Comparison of ENCODE assay signal across 1 cellular context in the genomic region with DNA sequence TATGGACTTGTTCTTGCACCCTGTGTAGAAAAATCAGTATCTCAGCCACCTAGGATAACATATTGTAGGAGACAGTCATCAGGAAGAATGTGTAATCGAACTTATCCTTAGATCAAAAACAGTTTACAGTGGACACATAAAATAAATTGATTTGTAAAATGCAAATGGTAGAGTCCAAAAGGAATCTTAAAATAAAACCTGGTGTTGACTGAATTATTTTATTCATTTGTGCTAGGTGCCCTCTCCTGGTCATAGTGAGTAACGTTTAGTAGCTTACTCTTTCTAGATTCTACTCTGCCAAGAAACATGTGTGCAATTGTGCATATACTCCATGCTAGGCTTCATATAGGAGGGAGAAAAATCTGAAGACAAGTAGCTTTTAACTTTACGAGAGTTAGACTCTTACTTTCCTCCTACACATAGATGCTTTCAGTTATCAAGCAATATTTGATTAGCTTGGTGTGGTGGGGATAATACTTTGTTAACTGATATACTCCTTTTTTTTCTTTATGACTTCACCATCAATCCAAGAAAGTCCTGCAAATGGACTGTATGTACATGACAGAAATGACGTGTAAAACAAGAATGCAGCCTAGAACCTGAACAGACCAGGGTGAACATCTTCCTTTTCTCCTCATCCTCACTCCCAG.
TF ChIP-seq lines count a peak whose summit lies in the region.

No MANE protein-coding gene starts in this region.

TF ChIP-seq in K562, 482 proteins besides CTCF, POLR2A, EP300 and RAD21 (continued from another document):
- TF ChIP-seq, protein P1, sequence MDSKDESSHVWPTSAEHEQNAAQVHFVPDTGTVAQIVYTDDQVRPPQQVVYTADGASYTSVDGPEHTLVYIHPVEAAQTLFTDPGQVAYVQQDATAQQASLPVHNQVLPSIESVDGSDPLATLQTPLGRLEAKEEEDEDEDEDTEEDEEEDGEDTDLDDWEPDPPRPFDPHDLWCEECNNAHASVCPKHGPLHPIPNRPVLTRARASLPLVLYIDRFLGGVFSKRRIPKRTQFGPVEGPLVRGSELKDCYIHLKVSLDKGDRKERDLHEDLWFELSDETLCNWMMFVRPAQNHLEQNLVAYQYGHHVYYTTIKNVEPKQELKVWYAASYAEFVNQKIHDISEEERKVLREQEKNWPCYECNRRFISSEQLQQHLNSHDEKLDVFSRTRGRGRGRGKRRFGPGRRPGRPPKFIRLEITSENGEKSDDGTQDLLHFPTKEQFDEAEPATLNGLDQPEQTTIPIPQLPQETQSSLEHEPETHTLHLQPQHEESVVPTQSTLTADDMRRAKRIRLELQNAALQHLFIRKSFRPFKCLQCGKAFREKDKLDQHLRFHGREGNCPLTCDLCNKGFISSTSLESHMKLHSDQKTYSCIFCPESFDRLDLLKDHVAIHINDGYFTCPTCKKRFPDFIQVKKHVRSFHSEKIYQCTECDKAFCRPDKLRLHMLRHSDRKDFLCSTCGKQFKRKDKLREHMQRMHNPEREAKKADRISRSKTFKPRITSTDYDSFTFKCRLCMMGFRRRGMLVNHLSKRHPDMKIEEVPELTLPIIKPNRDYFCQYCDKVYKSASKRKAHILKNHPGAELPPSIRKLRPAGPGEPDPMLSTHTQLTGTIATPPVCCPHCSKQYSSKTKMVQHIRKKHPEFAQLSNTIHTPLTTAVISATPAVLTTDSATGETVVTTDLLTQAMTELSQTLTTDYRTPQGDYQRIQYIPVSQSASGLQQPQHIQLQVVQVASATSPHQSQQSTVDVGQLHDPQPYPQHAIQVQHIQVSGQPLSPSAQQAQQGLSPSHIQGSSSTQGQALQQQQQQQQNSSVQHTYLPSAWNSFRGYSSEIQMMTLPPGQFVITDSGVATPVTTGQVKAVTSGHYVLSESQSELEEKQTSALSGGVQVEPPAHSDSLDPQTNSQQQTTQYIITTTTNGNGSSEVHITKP (IDR thresholded peaks at IDR 0.05; ENCODE audit: partially characterized antibody): peak; percentile 75
- TF ChIP-seq SIX5 (IDR thresholded peaks at IDR 0.05; ENCODE audit: borderline replicate concordance in 1 of 2, insufficient read depth in 1 of 2, low read depth in 1 of 2, low read length in 2 of 2) (no peak), PYGO2 (tag; IDR thresholded peaks at IDR 0.05) (no peak), SMC3 (conservative IDR thresholded peaks at IDR 0.05; ENCODE audit: insufficient read depth, low read depth, low read length) (peak; percentile 39; the same call in 1 of the 2 replicates), GABPA (tag; conservative IDR thresholded peaks at IDR 0.05; ENCODE audit: low read depth) (no peak), U2AF2 (optimal IDR thresholded peaks at IDR 0.05; ENCODE audit: low read depth, low read length) (no peak), ZNF354B (CRISPR knock-in tag; IDR thresholded peaks at IDR 0.05) (no peak), ZNF274 (IDR thresholded peaks at IDR 0.05; ENCODE audit: borderline replicate concordance, low read depth, low read length) (no peak), ZNF41 (CRISPR knock-in tag; conservative IDR thresholded peaks at IDR 0.05) (no peak), ZFP1 (CRISPR knock-in tag; IDR thresholded peaks at IDR 0.05) (no peak), RBM15 (IDR thresholded peaks at IDR 0.05; ENCODE audit: insufficient read depth, low read length) (no peak)
- TF ChIP-seq, protein P2, sequence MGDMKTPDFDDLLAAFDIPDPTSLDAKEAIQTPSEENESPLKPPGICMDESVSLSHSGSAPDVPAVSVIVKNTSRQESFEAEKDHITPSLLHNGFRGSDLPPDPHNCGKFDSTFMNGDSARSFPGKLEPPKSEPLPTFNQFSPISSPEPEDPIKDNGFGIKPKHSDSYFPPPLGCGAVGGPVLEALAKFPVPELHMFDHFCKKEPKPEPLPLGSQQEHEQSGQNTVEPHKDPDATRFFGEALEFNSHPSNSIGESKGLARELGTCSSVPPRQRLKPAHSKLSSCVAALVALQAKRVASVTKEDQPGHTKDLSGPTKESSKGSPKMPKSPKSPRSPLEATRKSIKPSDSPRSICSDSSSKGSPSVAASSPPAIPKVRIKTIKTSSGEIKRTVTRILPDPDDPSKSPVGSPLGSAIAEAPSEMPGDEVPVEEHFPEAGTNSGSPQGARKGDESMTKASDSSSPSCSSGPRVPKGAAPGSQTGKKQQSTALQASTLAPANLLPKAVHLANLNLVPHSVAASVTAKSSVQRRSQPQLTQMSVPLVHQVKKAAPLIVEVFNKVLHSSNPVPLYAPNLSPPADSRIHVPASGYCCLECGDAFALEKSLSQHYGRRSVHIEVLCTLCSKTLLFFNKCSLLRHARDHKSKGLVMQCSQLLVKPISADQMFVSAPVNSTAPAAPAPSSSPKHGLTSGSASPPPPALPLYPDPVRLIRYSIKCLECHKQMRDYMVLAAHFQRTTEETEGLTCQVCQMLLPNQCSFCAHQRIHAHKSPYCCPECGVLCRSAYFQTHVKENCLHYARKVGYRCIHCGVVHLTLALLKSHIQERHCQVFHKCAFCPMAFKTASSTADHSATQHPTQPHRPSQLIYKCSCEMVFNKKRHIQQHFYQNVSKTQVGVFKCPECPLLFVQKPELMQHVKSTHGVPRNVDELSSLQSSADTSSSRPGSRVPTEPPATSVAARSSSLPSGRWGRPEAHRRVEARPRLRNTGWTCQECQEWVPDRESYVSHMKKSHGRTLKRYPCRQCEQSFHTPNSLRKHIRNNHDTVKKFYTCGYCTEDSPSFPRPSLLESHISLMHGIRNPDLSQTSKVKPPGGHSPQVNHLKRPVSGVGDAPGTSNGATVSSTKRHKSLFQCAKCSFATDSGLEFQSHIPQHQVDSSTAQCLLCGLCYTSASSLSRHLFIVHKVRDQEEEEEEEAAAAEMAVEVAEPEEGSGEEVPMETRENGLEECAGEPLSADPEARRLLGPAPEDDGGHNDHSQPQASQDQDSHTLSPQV (IDR thresholded peaks at IDR 0.05): 0 out of 2 replicates have a peak, but pooled peaks have one; percentile 34
- TF ChIP-seq, protein P3, sequence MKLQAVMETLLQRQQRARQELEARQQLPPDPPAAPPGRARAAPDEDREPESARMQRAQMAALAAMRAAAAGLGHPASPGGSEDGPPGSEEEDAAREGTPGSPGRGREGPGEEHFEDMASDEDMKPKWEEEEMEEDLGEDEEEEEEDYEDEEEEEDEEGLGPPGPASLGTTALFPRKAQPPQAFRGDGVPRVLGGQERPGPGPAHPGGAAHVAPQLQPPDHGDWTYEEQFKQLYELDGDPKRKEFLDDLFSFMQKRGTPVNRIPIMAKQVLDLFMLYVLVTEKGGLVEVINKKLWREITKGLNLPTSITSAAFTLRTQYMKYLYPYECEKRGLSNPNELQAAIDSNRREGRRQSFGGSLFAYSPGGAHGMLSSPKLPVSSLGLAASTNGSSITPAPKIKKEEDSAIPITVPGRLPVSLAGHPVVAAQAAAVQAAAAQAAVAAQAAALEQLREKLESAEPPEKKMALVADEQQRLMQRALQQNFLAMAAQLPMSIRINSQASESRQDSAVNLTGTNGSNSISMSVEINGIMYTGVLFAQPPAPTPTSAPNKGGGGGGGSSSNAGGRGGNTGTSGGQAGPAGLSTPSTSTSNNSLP (IDR thresholded peaks at IDR 0.05; ENCODE audit: borderline replicate concordance, low read depth, low read length): peak; percentile 81; the same call in 1 of the 2 replicates
- TF ChIP-seq, protein P4, sequence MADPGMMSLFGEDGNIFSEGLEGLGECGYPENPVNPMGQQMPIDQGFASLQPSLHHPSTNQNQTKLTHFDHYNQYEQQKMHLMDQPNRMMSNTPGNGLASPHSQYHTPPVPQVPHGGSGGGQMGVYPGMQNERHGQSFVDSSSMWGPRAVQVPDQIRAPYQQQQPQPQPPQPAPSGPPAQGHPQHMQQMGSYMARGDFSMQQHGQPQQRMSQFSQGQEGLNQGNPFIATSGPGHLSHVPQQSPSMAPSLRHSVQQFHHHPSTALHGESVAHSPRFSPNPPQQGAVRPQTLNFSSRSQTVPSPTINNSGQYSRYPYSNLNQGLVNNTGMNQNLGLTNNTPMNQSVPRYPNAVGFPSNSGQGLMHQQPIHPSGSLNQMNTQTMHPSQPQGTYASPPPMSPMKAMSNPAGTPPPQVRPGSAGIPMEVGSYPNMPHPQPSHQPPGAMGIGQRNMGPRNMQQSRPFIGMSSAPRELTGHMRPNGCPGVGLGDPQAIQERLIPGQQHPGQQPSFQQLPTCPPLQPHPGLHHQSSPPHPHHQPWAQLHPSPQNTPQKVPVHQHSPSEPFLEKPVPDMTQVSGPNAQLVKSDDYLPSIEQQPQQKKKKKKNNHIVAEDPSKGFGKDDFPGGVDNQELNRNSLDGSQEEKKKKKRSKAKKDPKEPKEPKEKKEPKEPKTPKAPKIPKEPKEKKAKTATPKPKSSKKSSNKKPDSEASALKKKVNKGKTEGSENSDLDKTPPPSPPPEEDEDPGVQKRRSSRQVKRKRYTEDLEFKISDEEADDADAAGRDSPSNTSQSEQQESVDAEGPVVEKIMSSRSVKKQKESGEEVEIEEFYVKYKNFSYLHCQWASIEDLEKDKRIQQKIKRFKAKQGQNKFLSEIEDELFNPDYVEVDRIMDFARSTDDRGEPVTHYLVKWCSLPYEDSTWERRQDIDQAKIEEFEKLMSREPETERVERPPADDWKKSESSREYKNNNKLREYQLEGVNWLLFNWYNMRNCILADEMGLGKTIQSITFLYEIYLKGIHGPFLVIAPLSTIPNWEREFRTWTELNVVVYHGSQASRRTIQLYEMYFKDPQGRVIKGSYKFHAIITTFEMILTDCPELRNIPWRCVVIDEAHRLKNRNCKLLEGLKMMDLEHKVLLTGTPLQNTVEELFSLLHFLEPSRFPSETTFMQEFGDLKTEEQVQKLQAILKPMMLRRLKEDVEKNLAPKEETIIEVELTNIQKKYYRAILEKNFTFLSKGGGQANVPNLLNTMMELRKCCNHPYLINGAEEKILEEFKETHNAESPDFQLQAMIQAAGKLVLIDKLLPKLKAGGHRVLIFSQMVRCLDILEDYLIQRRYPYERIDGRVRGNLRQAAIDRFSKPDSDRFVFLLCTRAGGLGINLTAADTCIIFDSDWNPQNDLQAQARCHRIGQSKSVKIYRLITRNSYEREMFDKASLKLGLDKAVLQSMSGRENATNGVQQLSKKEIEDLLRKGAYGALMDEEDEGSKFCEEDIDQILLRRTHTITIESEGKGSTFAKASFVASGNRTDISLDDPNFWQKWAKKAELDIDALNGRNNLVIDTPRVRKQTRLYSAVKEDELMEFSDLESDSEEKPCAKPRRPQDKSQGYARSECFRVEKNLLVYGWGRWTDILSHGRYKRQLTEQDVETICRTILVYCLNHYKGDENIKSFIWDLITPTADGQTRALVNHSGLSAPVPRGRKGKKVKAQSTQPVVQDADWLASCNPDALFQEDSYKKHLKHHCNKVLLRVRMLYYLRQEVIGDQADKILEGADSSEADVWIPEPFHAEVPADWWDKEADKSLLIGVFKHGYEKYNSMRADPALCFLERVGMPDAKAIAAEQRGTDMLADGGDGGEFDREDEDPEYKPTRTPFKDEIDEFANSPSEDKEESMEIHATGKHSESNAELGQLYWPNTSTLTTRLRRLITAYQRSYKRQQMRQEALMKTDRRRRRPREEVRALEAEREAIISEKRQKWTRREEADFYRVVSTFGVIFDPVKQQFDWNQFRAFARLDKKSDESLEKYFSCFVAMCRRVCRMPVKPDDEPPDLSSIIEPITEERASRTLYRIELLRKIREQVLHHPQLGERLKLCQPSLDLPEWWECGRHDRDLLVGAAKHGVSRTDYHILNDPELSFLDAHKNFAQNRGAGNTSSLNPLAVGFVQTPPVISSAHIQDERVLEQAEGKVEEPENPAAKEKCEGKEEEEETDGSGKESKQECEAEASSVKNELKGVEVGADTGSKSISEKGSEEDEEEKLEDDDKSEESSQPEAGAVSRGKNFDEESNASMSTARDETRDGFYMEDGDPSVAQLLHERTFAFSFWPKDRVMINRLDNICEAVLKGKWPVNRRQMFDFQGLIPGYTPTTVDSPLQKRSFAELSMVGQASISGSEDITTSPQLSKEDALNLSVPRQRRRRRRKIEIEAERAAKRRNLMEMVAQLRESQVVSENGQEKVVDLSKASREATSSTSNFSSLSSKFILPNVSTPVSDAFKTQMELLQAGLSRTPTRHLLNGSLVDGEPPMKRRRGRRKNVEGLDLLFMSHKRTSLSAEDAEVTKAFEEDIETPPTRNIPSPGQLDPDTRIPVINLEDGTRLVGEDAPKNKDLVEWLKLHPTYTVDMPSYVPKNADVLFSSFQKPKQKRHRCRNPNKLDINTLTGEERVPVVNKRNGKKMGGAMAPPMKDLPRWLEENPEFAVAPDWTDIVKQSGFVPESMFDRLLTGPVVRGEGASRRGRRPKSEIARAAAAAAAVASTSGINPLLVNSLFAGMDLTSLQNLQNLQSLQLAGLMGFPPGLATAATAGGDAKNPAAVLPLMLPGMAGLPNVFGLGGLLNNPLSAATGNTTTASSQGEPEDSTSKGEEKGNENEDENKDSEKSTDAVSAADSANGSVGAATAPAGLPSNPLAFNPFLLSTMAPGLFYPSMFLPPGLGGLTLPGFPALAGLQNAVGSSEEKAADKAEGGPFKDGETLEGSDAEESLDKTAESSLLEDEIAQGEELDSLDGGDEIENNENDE (IDR thresholded peaks at IDR 0.05; ENCODE audit: low read depth, low read length): no peak
- TF ChIP-seq, protein P5, sequence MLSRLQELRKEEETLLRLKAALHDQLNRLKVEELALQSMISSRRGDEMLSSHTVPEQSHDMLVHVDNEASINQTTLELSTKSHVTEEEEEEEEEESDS (CRISPR knock-in tag; IDR thresholded peaks at IDR 0.05): no peak
- TF ChIP-seq, protein P6, sequence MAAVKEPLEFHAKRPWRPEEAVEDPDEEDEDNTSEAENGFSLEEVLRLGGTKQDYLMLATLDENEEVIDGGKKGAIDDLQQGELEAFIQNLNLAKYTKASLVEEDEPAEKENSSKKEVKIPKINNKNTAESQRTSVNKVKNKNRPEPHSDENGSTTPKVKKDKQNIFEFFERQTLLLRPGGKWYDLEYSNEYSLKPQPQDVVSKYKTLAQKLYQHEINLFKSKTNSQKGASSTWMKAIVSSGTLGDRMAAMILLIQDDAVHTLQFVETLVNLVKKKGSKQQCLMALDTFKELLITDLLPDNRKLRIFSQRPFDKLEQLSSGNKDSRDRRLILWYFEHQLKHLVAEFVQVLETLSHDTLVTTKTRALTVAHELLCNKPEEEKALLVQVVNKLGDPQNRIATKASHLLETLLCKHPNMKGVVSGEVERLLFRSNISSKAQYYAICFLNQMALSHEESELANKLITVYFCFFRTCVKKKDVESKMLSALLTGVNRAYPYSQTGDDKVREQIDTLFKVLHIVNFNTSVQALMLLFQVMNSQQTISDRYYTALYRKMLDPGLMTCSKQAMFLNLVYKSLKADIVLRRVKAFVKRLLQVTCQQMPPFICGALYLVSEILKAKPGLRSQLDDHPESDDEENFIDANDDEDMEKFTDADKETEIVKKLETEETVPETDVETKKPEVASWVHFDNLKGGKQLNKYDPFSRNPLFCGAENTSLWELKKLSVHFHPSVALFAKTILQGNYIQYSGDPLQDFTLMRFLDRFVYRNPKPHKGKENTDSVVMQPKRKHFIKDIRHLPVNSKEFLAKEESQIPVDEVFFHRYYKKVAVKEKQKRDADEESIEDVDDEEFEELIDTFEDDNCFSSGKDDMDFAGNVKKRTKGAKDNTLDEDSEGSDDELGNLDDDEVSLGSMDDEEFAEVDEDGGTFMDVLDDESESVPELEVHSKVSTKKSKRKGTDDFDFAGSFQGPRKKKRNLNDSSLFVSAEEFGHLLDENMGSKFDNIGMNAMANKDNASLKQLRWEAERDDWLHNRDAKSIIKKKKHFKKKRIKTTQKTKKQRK (IDR thresholded peaks at IDR 0.05; ENCODE audit: borderline replicate concordance, low read depth, low read length): no peak
